In genomic region chr11:12897867-12898266, GRCh38 we compare ENCODE assay signal across 20 cellular contexts.
DNase-seq lines count a peak whose midpoint lies in the region; ATAC-seq and TF ChIP-seq lines count a peak whose summit lies in the region.
"Had no signal": no experiment of that assay in that cellular context is flagged by ENCODE, and none has a peak within 500 bp of the region (broad histone marks: within the 10 kb centered on the region; RNA-seq: fewer than 3 reads in every experiment).

No MANE protein-coding gene starts in this region.

- no peak for TF ChIP-seq CTCF in body of pancreas (IDR thresholded peaks at IDR 0.05)
- no peak for TF ChIP-seq CTCF in transverse colon (IDR thresholded peaks at IDR 0.05)

- intact Hi-C loops in body of pancreas (cut with DNase I) (no loop called here), Right ventricle myocardium superior (cut with DNase I) (loop anchor here (10.0 kb wide), 3 partner anchors 303 to 483 kb away; no protein-coding TSS in a partner anchor), transverse colon (cut with DNase I; ENCODE audit: low total_unique reads) (loop anchor here (5.0 kb wide), 1 partner anchor 486 kb away; no protein-coding TSS in a partner anchor)
- intact Hi-C loops in activated naive CD4-positive, alpha-beta T cell treated with anti-CD3 and anti-CD28 coated beads for 36 hours (cut with micrococcal nuclease) = no loop called here

- no peak for TF ChIP-seq POLR2A in body of pancreas (IDR thresholded peaks at IDR 0.05)
- TF ChIP-seq POLR2A in transverse colon (IDR thresholded peaks at IDR 0.05) = no peak

- H3K27me3 Mint-ChIP-seq in activated naive CD4-positive, alpha-beta T cell treated with anti-CD3 and anti-CD28 coated beads for 36 hours (ENCODE audit: low read depth) = peaks cover 6% of the 10 kb centered on the region

- no peak overlapping the region for H3K4me3 Mint-ChIP-seq in activated naive CD4-positive, alpha-beta T cell treated with anti-CD3 and anti-CD28 coated beads for 36 hours
- H3K4me3 Mint-ChIP-seq: activated CD4-positive, alpha-beta memory T cell treated with anti-CD3 and anti-CD28 coated beads, Interleukin-2, amount 10 ng/mL, durations not matched to agents 7 days and 5 days; activated T-cell treated with anti-CD3 and anti-CD28 coated beads, Interleukin-2, amount 50 U/mL, for 24 hours; H9; naive thymus-derived CD8-positive, alpha-beta T cell; stimulated activated effector memory CD8-positive, alpha-beta T cell treated with anti-CD3 and anti-CD28 coated beads, Interleukin-12 subunit alpha, Interleukin-12 subunit beta, amount 100 ng/mL, for 72 hours; T-helper 1 cell treated with Interleukin-12 subunit alpha and Interleukin-12 subunit beta and Interleukin-4 antibody, amounts not matched to agents 30 μg/mL and 1 μg/mL, for 36 hours had no signal

- WGBS in body of pancreas, 2 donors = 28 to 34% methylated on average over 3 of the region's 3 CpGs
- 13 to 42% methylated on average over 3 of the region's 3 CpGs for WGBS in transverse colon (ENCODE audit: low coverage in 1 of 2), 2 donors

- no peaks in the 10 kb centered on the region for H3K4me1 Mint-ChIP-seq in activated naive CD4-positive, alpha-beta T cell treated with anti-CD3 and anti-CD28 coated beads for 36 hours (ENCODE audit: low read depth)
- H3K4me1 Mint-ChIP-seq: naive thymus-derived CD8-positive, alpha-beta T cell; stimulated activated effector memory CD8-positive, alpha-beta T cell treated with anti-CD3 and anti-CD28 coated beads, Interleukin-12 subunit alpha, Interleukin-12 subunit beta, amount 100 ng/mL, for 72 hours had no signal

- H3K36me3 ChIP-seq in body of pancreas (replicated peaks in 1 of 2; ENCODE audit: insufficient read depth in 1 of 2, low read depth in 2 of 2) (peaks cover 0 to 2% of the 10 kb centered on the region in 2 donors), transverse colon (peaks cover 0 to 3% (median under 1%) of the 10 kb centered on the region in 4 donors)

- peak; percentile 48 for ATAC-seq in body of pancreas
- peak; percentile 68 for ATAC-seq in Right ventricle myocardium superior (ENCODE audit: poor library complexity)
- ATAC-seq in HG03095 (IDR thresholded peaks at IDR 0.05; ENCODE audit: unreplicated experiment) = no peak
- ATAC-seq: naive thymus-derived CD8-positive, alpha-beta T cell; stimulated activated effector memory CD8-positive, alpha-beta T cell treated with anti-CD3 and anti-CD28 coated beads, Interleukin-12 subunit alpha, Interleukin-12 subunit beta, amount 100 ng/mL, for 72 hours had no signal

- H3K4me3 ChIP-seq in body of pancreas (no peak overlapping the region), transverse colon (no peak overlapping the region)
- H3K4me3 ChIP-seq: SJCRH30, testis had no signal

- DNase-seq in body of pancreas = peak in 3 of 4 donors; percentile 23 to 45 (median 32)
- no peak for DNase-seq in Right ventricle myocardium superior
- peak; percentile 69 for DNase-seq in myocyte (ENCODE audit: low read depth)
- DNase-seq in transverse colon = peak; percentile 34
- no peak for DNase-seq in RPMI8226
- DNase-seq in activated naive CD4-positive, alpha-beta T cell treated with anti-CD3 and anti-CD28 coated beads for 36 hours = no peak
- DNase-seq: activated CD4-positive, alpha-beta memory T cell treated with anti-CD3 and anti-CD28 coated beads, Interleukin-2, amount 10 ng/mL, durations not matched to agents 7 days and 5 days; activated naive CD4-positive, alpha-beta T cell treated with Interleukin-2 at 50 U/mL for 16 hours; activated T-cell treated with anti-CD3 and anti-CD28 coated beads, Interleukin-2, amount 50 U/mL, for 24 hours; AML-193; DMS79; H9; naive thymus-derived CD8-positive, alpha-beta T cell; NCI-H526 treated with DMSO at 0.1 percent for 48 hours; OCI-M1; SJCRH30; testis had no signal

- H3K9me3 Mint-ChIP-seq in activated naive CD4-positive, alpha-beta T cell treated with anti-CD3 and anti-CD28 coated beads for 36 hours = no peaks in the 10 kb centered on the region
- H3K9me3 Mint-ChIP-seq: activated CD4-positive, alpha-beta memory T cell treated with anti-CD3 and anti-CD28 coated beads, Interleukin-2, amount 10 ng/mL, durations not matched to agents 7 days and 5 days; activated T-cell treated with anti-CD3 and anti-CD28 coated beads, Interleukin-2, amount 50 U/mL, for 24 hours; H9; naive thymus-derived CD8-positive, alpha-beta T cell; stimulated activated effector memory CD8-positive, alpha-beta T cell treated with anti-CD3 and anti-CD28 coated beads, Interleukin-12 subunit alpha, Interleukin-12 subunit beta, amount 100 ng/mL, for 72 hours; T-helper 1 cell treated with Interleukin-12 subunit alpha and Interleukin-12 subunit beta and Interleukin-4 antibody, amounts not matched to agents 30 μg/mL and 1 μg/mL, for 36 hours had no signal

- H3K4me1 ChIP-seq in body of pancreas = peaks cover 33% of the 10 kb centered on the region
- peaks cover 3 to 23% (median 8%) of the 10 kb centered on the region in 4 donors for H3K4me1 ChIP-seq in transverse colon
- H3K4me1 ChIP-seq: SJCRH30, testis had no signal

- CTCF ChIA-PET in activated naive CD4-positive, alpha-beta T cell treated with anti-CD3 and anti-CD28 coated beads for 36 hours (lab: Charles Lee) = interaction anchor here (3.0 kb wide), 1 partner anchor 8 kb away, joined by 18 read pairs; no protein-coding TSS in a partner anchor

- no peaks in the 10 kb centered on the region for H3K36me3 Mint-ChIP-seq in activated naive CD4-positive, alpha-beta T cell treated with anti-CD3 and anti-CD28 coated beads for 36 hours (ENCODE audit: low read depth)
- H3K36me3 Mint-ChIP-seq: naive thymus-derived CD8-positive, alpha-beta T cell; stimulated activated effector memory CD8-positive, alpha-beta T cell treated with anti-CD3 and anti-CD28 coated beads, Interleukin-12 subunit alpha, Interleukin-12 subunit beta, amount 100 ng/mL, for 72 hours had no signal

- in situ Hi-C loops in transverse colon (cut with MboI; ENCODE audit: low pct_ligation_motif_present in 1 of 4, low pct_unique_long_range_greater_than_20kb in 1 of 4, low sequenced_read_pairs in 3 of 4) = loop anchor here (10.0 to 25.0 kb wide), 5 partner anchors 211 to 561 kb away; partner anchors contain the start of gene TEAD1 (in 1 of the 4)

- H3K9me3 ChIP-seq in body of pancreas (no peaks in the 10 kb centered on the region), transverse colon (no peaks in the 10 kb centered on the region)
- H3K9me3 ChIP-seq: SJCRH30, testis had no signal

- no peak for TF ChIP-seq EP300 in transverse colon (IDR thresholded peaks at IDR 0.05; ENCODE audit: low read depth)

- H3K27me3 ChIP-seq in body of pancreas (no peaks in the 10 kb centered on the region), transverse colon (no peaks in the 10 kb centered on the region)
- H3K27me3 ChIP-seq: SJCRH30, testis had no signal

- H3K27ac ChIP-seq in body of pancreas = peak overlapping the region; percentile 11 to 57 (median 32)
- peak overlapping the region; percentile 45 to 62 (median 52) for H3K27ac ChIP-seq in transverse colon
- H3K27ac ChIP-seq: SJCRH30, testis had no signal

- no peak overlapping the region for H3K27ac Mint-ChIP-seq in activated naive CD4-positive, alpha-beta T cell treated with anti-CD3 and anti-CD28 coated beads for 36 hours
- H3K27ac Mint-ChIP-seq: activated CD4-positive, alpha-beta memory T cell treated with anti-CD3 and anti-CD28 coated beads, Interleukin-2, amount 10 ng/mL, durations not matched to agents 7 days and 5 days; activated T-cell treated with anti-CD3 and anti-CD28 coated beads, Interleukin-2, amount 50 U/mL, for 24 hours; naive thymus-derived CD8-positive, alpha-beta T cell; stimulated activated effector memory CD8-positive, alpha-beta T cell treated with anti-CD3 and anti-CD28 coated beads, Interleukin-12 subunit alpha, Interleukin-12 subunit beta, amount 100 ng/mL, for 72 hours; T-helper 1 cell treated with Interleukin-12 subunit alpha and Interleukin-12 subunit beta and Interleukin-4 antibody, amounts not matched to agents 30 μg/mL and 1 μg/mL, for 36 hours had no signal

Comparison
In these comparisons a context has a peak if more than half of its experiments do, and no peak if none do; other contexts are left out.
1. DNase-seq: peak in body of pancreas (3 of 4), myocyte (single experiment) and transverse colon (single experiment); none in Right ventricle myocardium superior (single experiment), RPMI8226 (single experiment) and activated naive CD4-positive, alpha-beta T cell treated with anti-CD3 and anti-CD28 coated beads for 36 hours (single experiment).
2. intact Hi-C loops: an anchor here in Right ventricle myocardium superior (10.0 kb wide) and transverse colon (5.0 kb wide); none called in body of pancreas and activated naive CD4-positive, alpha-beta T cell treated with anti-CD3 and anti-CD28 coated beads for 36 hours.